In genomic region chr4:99065521-99065920, GRCh38 we compare ENCODE assay signal across 1 cellular context.
TF ChIP-seq lines count a peak whose summit lies in the region.

No MANE protein-coding gene starts in this region.

TF ChIP-seq in HEK293, 187 proteins besides CTCF, POLR2A, EP300 and RAD21:
- TF ChIP-seq ZNF280D (tag by site-specific recombination; IDR thresholded peaks at IDR 0.05) (0 out of 2 replicates have a peak, but pooled peaks have one; percentile 28), ZNF580 (tag by site-specific recombination; IDR thresholded peaks at IDR 0.05) (peak; percentile 61; the same call in 1 of the 2 replicates), ZNF146 (tag by site-specific recombination; IDR thresholded peaks at IDR 0.05) (peak; percentile 94)
